In the genomic region with DNA sequence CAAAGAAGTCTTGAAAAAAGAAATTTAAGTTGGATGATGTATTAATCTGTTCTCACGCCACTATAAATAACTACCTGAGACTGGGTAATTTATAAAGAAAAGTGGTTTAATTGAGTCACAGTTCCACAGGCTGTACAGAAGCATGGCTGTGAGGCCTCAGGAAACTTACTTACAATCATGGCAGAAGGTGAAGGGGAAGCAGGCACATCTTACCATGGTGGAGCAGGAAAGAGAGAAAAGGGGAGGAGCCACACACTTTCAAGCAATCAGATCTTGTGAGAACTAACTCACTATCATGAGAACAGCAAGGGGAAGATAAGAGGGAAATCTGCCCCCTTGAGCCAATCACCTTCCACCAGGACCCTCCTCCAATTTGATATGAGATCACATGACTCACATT, we compare ENCODE assay signal across 21 cellular contexts.
"Had no signal": no experiment of that assay in that cellular context is flagged by ENCODE, and none has a peak within 500 bp of the region (broad histone marks: within the 10 kb centered on the region; RNA-seq: fewer than 3 reads in every experiment).

No MANE protein-coding gene starts in this region.

- H3K27me3 ChIP-seq: dorsolateral prefrontal cortex, esophagus muscularis mucosa, foreskin keratinocyte, gastroesophageal sphincter, heart left ventricle, hepatocyte, left lung had no signal

- DNase-seq: dermis blood vessel endothelial cell; dorsolateral prefrontal cortex; effector CD4-positive, alpha-beta T cell; effector memory CD4-positive, alpha-beta T cell; foreskin keratinocyte; heart left ventricle; hypothalamus; immature natural killer cell; islet precursor cell; left cardiac atrium; left lung; left ventricle myocardium superior; lower lobe of right lung; mucosa of descending colon; naive B cell had no signal

- H2AFZ ChIP-seq: hepatocyte had no signal

- H3K4me1 ChIP-seq: left lung, lower lobe of right lung had no signal

- H3K36me3 ChIP-seq: esophagus muscularis mucosa, gastroesophageal sphincter, heart left ventricle, left lung, lower lobe of right lung had no signal

- H3K4me2 ChIP-seq: hepatocyte had no signal

- H3K27ac ChIP-seq: coronary artery, dorsolateral prefrontal cortex, esophagus muscularis mucosa, foreskin keratinocyte, gastroesophageal sphincter, heart left ventricle, hepatocyte, left lung, lower lobe of right lung had no signal

- H3K79me2 ChIP-seq: hepatocyte had no signal

- H3K4me3 ChIP-seq: coronary artery, dorsolateral prefrontal cortex, esophagus muscularis mucosa, gastroesophageal sphincter, heart left ventricle, hepatocyte, left lung, lower lobe of right lung, mucosa of descending colon had no signal

- H3K9me3 ChIP-seq: esophagus muscularis mucosa, gastroesophageal sphincter, heart left ventricle, left lung, lower lobe of right lung, mucosa of descending colon had no signal

- FAIRE-seq: colon, endothelial cell of umbilical vein had no signal

- ATAC-seq: foreskin keratinocyte, gastroesophageal sphincter, heart left ventricle, left cardiac atrium, left lung, left ventricle myocardium superior, lower lobe of right lung, mucosa of descending colon had no signal
